Comparison of ENCODE assay signal across 1 cellular context in the genomic region with DNA sequence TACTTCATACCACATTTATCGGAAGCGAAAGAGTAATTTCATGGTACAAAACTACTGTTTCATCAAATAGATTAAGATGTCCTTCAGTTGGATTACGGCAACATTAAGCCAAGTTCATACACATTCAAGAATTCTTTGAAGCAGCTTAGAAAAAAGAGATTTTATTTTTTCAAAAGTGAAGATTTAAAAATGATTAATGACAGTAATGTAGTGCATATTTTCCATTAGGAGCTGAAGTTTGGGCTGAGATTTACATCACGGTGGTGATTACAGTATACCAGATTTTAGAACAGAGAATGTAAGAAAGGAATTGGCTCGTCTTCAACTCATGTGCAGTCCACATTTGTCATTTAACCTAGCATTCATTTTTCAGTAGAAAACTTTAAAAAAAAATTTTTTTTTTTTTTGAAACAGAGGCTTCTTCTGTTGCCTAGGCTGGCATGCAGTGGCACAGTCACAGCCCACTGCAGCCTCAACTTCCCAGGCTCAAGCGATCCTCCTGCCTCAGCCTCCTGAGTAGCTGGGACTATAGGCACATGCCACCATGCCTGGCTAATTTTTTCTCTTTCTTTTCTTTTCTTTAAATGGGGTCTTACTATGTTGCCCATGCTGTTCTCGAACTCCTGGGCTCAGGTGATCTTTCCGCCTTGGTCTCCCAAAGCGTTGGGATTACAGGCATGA.
A peak's percentile ranks its signal among the peaks of the same experiment; 100 is the strongest.
TF ChIP-seq lines count a peak whose summit lies in the region.

No MANE protein-coding gene starts in this region.

TF ChIP-seq in K562, 482 proteins besides CTCF, POLR2A, EP300 and RAD21:
- TF ChIP-seq, protein P1, sequence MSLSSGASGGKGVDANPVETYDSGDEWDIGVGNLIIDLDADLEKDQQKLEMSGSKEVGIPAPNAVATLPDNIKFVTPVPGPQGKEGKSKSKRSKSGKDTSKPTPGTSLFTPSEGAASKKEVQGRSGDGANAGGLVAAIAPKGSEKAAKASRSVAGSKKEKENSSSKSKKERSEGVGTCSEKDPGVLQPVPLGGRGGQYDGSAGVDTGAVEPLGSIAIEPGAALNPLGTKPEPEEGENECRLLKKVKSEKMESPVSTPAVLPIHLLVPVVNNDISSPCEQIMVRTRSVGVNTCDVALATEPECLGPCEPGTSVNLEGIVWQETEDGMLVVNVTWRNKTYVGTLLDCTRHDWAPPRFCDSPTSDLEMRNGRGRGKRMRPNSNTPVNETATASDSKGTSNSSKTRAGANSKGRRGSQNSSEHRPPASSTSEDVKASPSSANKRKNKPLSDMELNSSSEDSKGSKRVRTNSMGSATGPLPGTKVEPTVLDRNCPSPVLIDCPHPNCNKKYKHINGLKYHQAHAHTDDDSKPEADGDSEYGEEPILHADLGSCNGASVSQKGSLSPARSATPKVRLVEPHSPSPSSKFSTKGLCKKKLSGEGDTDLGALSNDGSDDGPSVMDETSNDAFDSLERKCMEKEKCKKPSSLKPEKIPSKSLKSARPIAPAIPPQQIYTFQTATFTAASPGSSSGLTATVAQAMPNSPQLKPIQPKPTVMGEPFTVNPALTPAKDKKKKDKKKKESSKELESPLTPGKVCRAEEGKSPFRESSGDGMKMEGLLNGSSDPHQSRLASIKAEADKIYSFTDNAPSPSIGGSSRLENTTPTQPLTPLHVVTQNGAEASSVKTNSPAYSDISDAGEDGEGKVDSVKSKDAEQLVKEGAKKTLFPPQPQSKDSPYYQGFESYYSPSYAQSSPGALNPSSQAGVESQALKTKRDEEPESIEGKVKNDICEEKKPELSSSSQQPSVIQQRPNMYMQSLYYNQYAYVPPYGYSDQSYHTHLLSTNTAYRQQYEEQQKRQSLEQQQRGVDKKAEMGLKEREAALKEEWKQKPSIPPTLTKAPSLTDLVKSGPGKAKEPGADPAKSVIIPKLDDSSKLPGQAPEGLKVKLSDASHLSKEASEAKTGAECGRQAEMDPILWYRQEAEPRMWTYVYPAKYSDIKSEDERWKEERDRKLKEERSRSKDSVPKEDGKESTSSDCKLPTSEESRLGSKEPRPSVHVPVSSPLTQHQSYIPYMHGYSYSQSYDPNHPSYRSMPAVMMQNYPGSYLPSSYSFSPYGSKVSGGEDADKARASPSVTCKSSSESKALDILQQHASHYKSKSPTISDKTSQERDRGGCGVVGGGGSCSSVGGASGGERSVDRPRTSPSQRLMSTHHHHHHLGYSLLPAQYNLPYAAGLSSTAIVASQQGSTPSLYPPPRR (CRISPR knock-in tag; IDR thresholded peaks at IDR 0.05; ENCODE audit: borderline replicate concordance) = no peak
- 0 out of 4 replicates have a peak, but pooled peaks of 1 of the 2 experiments have one; percentile 17 for TF ChIP-seq RCOR1 (IDR thresholded peaks at IDR 0.05; ENCODE audit: borderline replicate concordance in 1 of 2, low read depth in 2 of 2, low read length in 2 of 2)
- peak; percentile 42 to 44; a peak in 1 of 4 replicates for TF ChIP-seq KDM1A (IDR thresholded peaks at IDR 0.05)
